ENCODE assay signal across 19 cellular contexts in the genomic region with DNA sequence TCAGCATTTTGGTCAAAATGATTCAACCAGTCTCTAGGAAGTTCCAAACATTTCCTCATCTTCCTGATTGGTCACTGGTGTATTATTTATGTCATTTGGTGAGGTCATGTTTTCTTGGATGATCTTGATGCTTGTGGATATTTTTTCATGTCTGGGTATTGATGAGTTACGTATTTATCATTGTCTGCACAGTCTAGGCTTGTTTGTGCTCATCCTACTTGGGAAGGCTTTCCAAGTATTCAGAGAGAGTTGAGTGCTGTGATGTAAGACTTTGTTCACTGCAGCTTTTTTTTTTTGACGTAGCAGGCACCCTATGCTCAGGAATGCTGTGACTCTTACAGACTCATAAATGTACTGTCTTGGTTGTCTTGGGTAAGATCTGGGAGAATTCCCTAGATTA.
DNase-seq lines count a peak whose midpoint lies in the region; ATAC-seq, FAIRE-seq and TF ChIP-seq lines count a peak whose summit lies in the region.
"Had no signal": no experiment of that assay in that cellular context is flagged by ENCODE, and none has a peak within 500 bp of the region (broad histone marks: within the 10 kb centered on the region; RNA-seq: fewer than 3 reads in every experiment).

No MANE protein-coding gene starts in this region.

- TF ChIP-seq RAD21 in HepG2 (CRISPR knock-in tag; IDR thresholded peaks at IDR 0.05), result no peak

- ATAC-seq in HepG2 (no peak), right lobe of liver (no peak), foreskin keratinocyte (peak; percentile 57)
- ATAC-seq: HCT116 had no signal

- H2AFZ ChIP-seq in HepG2 (ENCODE audit: low read length), result no peak overlapping the region

- H3K4me1 Mint-ChIP-seq in CD8-positive, alpha-beta memory T cell, result no peaks in the 10 kb centered on the region
- H3K4me1 Mint-ChIP-seq: B cell, IgD-negative memory B cell had no signal

- CTCF ChIA-PET in HepG2 (lab: Yijun Ruan, JAX; ENCODE audit: low intra/inter-chr PET ratio, low total read pairs), result no interaction called here
- CTCF ChIA-PET in CD8-positive, alpha-beta memory T cell (lab: Charles Lee), result no interaction called here

- DNase-seq in HepG2 (ENCODE audit: low spot score) (no peak), right lobe of liver (no peak), bronchial epithelial cell (ENCODE audit: low read depth) (peak; percentile 43), foreskin keratinocyte (peak; percentile 26 to 72), substantia nigra (lab: John Stamatoyannopoulos, UW) (no peak), Ammon's horn (ENCODE audit: low spot score) (no peak), prostate gland (ENCODE audit: low spot score) (no peak)
- DNase-seq in CD8-positive, alpha-beta memory T cell, result no peak
- DNase-seq: 8988T; C1 segment of cervical spinal cord; CD4-positive, alpha-beta T cell; DMS79; EL; GDM1 had no signal

- H3K9me3 Mint-ChIP-seq in CD8-positive, alpha-beta memory T cell, result peaks cover 0 to 30% (median 3%) of the 10 kb centered on the region in 5 donors

- no peaks in the 10 kb centered on the region for H3K79me2 ChIP-seq in HepG2 (ENCODE audit: insufficient read depth, low read length)

- H3K36me3 ChIP-seq in HepG2 (replicated peaks in 1 of 2; ENCODE audit: control insufficient read depth in 1 of 2, insufficient read depth in 2 of 2, low read length in 2 of 2) (no peaks in the 10 kb centered on the region), right lobe of liver (no peaks in the 10 kb centered on the region), bronchial epithelial cell (ENCODE audit: control insufficient read depth, insufficient read depth, low read length) (no peaks in the 10 kb centered on the region), prostate gland (no peaks in the 10 kb centered on the region)
- no peaks in the 10 kb centered on the region for H3K36me3 ChIP-seq in CD8-positive, alpha-beta memory T cell (ENCODE audit: insufficient read depth, low read length)

- H3K27ac Mint-ChIP-seq in CD8-positive, alpha-beta memory T cell, result no peak overlapping the region
- H3K27ac Mint-ChIP-seq: B cell; CD4-positive, alpha-beta T cell; IgD-negative memory B cell had no signal

- in situ Hi-C loops in HepG2 (cut with HindIII; ENCODE audit: extremely low pct_ligation_motif_present, low pct_unique_long_range_greater_than_20kb), result no loop called here

- no peak for TF ChIP-seq EP300 in HepG2 (IDR thresholded peaks at IDR 0.05; ENCODE audit: low read depth in 2 of 2, low read length in 2 of 2)
- TF ChIP-seq EP300 in HepG2 (CRISPR knock-in tag; IDR thresholded peaks at IDR 0.05; ENCODE audit: borderline replicate concordance), result no peak

- H3K27ac ChIP-seq in HepG2 (ENCODE audit: extremely low read length, insufficient read depth, low read length) (no peak overlapping the region), right lobe of liver (no peak overlapping the region), foreskin keratinocyte (no peak overlapping the region), substantia nigra (ENCODE audit: low read depth, low read length, poor library complexity, severe bottlenecking) (no peak overlapping the region), prostate gland (no peak overlapping the region)
- H3K27ac ChIP-seq in CD8-positive, alpha-beta memory T cell (ENCODE audit: low read depth, low read length), result no peak overlapping the region

- no peaks in the 10 kb centered on the region for H4K20me1 ChIP-seq in HepG2 (ENCODE audit: insufficient read depth, low read length)

- no peak overlapping the region for H3K4me3 Mint-ChIP-seq in CD8-positive, alpha-beta memory T cell
- H3K4me3 Mint-ChIP-seq: B cell; CD4-positive, alpha-beta T cell; IgD-negative memory B cell had no signal

- no peak for FAIRE-seq in HepG2 (lab: Jason Lieb, UNC)
- FAIRE-seq in bronchial epithelial cell (lab: Jason Lieb, UNC), result no peak
- FAIRE-seq: GM12892, GM19239 had no signal

- no peaks in the 10 kb centered on the region for H3K27me3 Mint-ChIP-seq in CD8-positive, alpha-beta memory T cell
- H3K27me3 Mint-ChIP-seq: B cell; CD4-positive, alpha-beta T cell; IgD-negative memory B cell had no signal

- intact Hi-C loops in HepG2 (cut with micrococcal nuclease; ENCODE audit: unreplicated experiment), result no loop called here
- intact Hi-C loops in right lobe of liver (cut with DNase I), result no loop called here
- intact Hi-C loops in prostate gland (cut with DNase I), result no loop called here

- POLR2A ChIA-PET in HepG2 (lab: Yijun Ruan, JAX), result no interaction called here
- POLR2A ChIA-PET in CD8-positive, alpha-beta memory T cell (lab: Charles Lee), result no interaction called here

- TF ChIP-seq CTCF in HepG2 (CRISPR knock-in tag; IDR thresholded peaks at IDR 0.05) (no peak), right lobe of liver (IDR thresholded peaks at IDR 0.05) (no peak), bronchial epithelial cell (IDR thresholded peaks at IDR 0.05; ENCODE audit: insufficient read depth, low read length, severe bottlenecking) (no peak), foreskin keratinocyte (conservative IDR thresholded peaks at IDR 0.05) (no peak), prostate gland (IDR thresholded peaks at IDR 0.05) (no peak)

- no TSS peak for BruUV-seq in HepG2 (replicated peaks; lab: Mats Ljungman, UMichigan)

- no peak overlapping the region for H3K4me3 ChIP-seq in HepG2 (replicated peaks in 1 of 3; ENCODE audit: insufficient read depth in 1 of 3, low read depth in 2 of 3, low read length in 3 of 3)
- no peak overlapping the region for H3K4me3 ChIP-seq in right lobe of liver
- no peak overlapping the region for H3K4me3 ChIP-seq in bronchial epithelial cell (ENCODE audit: low read depth, low read length)
- no peak overlapping the region for H3K4me3 ChIP-seq in CD8-positive, alpha-beta memory T cell (ENCODE audit: low read length)
- no peak overlapping the region for H3K4me3 ChIP-seq in prostate gland

- H3K9me3 ChIP-seq in HepG2 (ENCODE audit: low read length) (peaks cover 73% of the 10 kb centered on the region), right lobe of liver (no peaks in the 10 kb centered on the region), prostate gland (no peaks in the 10 kb centered on the region)
- H3K9me3 ChIP-seq in CD8-positive, alpha-beta memory T cell (ENCODE audit: low read length), result no peaks in the 10 kb centered on the region

- 0% methylated on average over 2 of the region's 2 CpGs for WGBS in HepG2 (ENCODE audit: low lambda C conversion rate)
- WGBS in right lobe of liver (ENCODE audit: insufficient coverage, low coverage, low lambda C conversion rate, missing lambda C conversion rate), result 33% methylated on average over 2 of the region's 2 CpGs
- 35% methylated on average over 2 of the region's 2 CpGs for WGBS in prostate gland

- H3K4me2 ChIP-seq in HepG2 (ENCODE audit: low read depth, low read length), result no peak overlapping the region

- no peaks in the 10 kb centered on the region for H3K36me3 Mint-ChIP-seq in CD8-positive, alpha-beta memory T cell
- H3K36me3 Mint-ChIP-seq: IgD-negative memory B cell had no signal

- no peaks in the 10 kb centered on the region for H3K4me1 ChIP-seq in HepG2 (ENCODE audit: insufficient read depth, low read length)
- no peaks in the 10 kb centered on the region for H3K4me1 ChIP-seq in right lobe of liver
- H3K4me1 ChIP-seq in foreskin keratinocyte, result peaks cover 6% of the 10 kb centered on the region
- H3K4me1 ChIP-seq in CD8-positive, alpha-beta memory T cell (ENCODE audit: insufficient read depth, low read length), result no peaks in the 10 kb centered on the region
- H3K4me1 ChIP-seq in prostate gland (replicated peaks), result no peaks in the 10 kb centered on the region

- H3K27me3 ChIP-seq in HepG2 (ENCODE audit: control insufficient read depth in 1 of 2, insufficient read depth in 2 of 2, low read length in 2 of 2) (no peaks in the 10 kb centered on the region), right lobe of liver (no peaks in the 10 kb centered on the region), bronchial epithelial cell (ENCODE audit: control insufficient read depth, insufficient read depth, low read length) (no peaks in the 10 kb centered on the region), foreskin keratinocyte (no peaks in the 10 kb centered on the region), prostate gland (replicated peaks; ENCODE audit: insufficient read depth) (no peaks in the 10 kb centered on the region)
- no peaks in the 10 kb centered on the region for H3K27me3 ChIP-seq in CD8-positive, alpha-beta memory T cell (ENCODE audit: insufficient read depth, low read length, poor library complexity, severe bottlenecking)

- H3K9ac ChIP-seq in HepG2 (ENCODE audit: insufficient read depth, low read depth, low read length), result no peak overlapping the region

- TF ChIP-seq POLR2A in HepG2 (IDR thresholded peaks at IDR 0.05; ENCODE audit: insufficient read depth in 1 of 2, low read depth in 2 of 2, low read length in 2 of 2) (no peak), right lobe of liver (IDR thresholded peaks at IDR 0.05) (no peak), prostate gland (IDR thresholded peaks at IDR 0.05) (no peak)

TF ChIP-seq in HepG2, 621 proteins besides CTCF, POLR2A, EP300 and RAD21 (continues in another document):
- TF ChIP-seq ASH2L (IDR thresholded peaks at IDR 0.05; ENCODE audit: insufficient read length, low read depth, low read length), result no peak

Comparison
In these comparisons a context has a peak if more than half of its experiments do, and no peak if none do; other contexts are left out.
1. DNase-seq: peak in bronchial epithelial cell (single experiment) and foreskin keratinocyte (2 of 2); none in HepG2 (single experiment), right lobe of liver (0 of 3), substantia nigra (0 of 49), Ammon's horn (single experiment), CD8-positive, alpha-beta memory T cell (0 of 5) and prostate gland (single experiment).